In genomic region chr16:35862242-35862641, GRCh38 we compare ENCODE assay signal across 25 cellular contexts.
"Had no signal": no experiment of that assay in that cellular context is flagged by ENCODE, and none has a peak within 500 bp of the region (broad histone marks: within the 10 kb centered on the region; RNA-seq: fewer than 3 reads in every experiment).

No MANE protein-coding gene starts in this region.

- DNase-seq: effector CD8-positive, alpha-beta T cell; endodermal cell; foreskin fibroblast; gastrocnemius medialis; head of caudate nucleus; kidney; midbrain; naive thymus-derived CD4-positive, alpha-beta T cell; right lobe of liver; small intestine; stimulated activated CD4-positive, alpha-beta T cell treated with anti-CD3 and anti-CD28 coated beads, Interleukin-15, amount 100 ng/mL, for 24 hours; stimulated activated CD4-positive, alpha-beta T cell treated with anti-CD3 and anti-CD28 coated beads, Interleukin-4, amount 100 ng/mL, for 1 hour; stimulated activated CD8-positive, alpha-beta memory T cell treated with anti-CD3 and anti-CD28 coated beads, Interleukin-4, amount 100 ng/mL, for 48 hours; stimulated activated naive CD4-positive, alpha-beta T cell; stimulated activated naive CD8-positive, alpha-beta T cell treated with anti-CD3 and anti-CD28 coated beads, Interleukin-15, amount 100 ng/mL, for 72 hours; transverse colon; upper lobe of right lung; uterus had no signal

- H3K4me1 ChIP-seq: gastrocnemius medialis, neural progenitor cell, parathyroid adenoma, right lobe of liver, suprapubic skin, transverse colon, upper lobe of right lung, uterus had no signal

- H3K27me3 ChIP-seq: gastrocnemius medialis, neural progenitor cell, right lobe of liver, suprapubic skin, transverse colon, upper lobe of right lung, uterus had no signal

- H3K4me3 ChIP-seq: gastrocnemius medialis, lung, neural progenitor cell, right lobe of liver, suprapubic skin, transverse colon, upper lobe of right lung, uterus had no signal

- H3K9me3 ChIP-seq: gastrocnemius medialis, right lobe of liver, suprapubic skin, upper lobe of right lung, uterus had no signal

- H3K27ac ChIP-seq: epithelial cell of prostate, gastrocnemius medialis, neural progenitor cell, parathyroid adenoma, right lobe of liver, suprapubic skin, transverse colon, upper lobe of right lung, uterus had no signal

- H3K36me3 ChIP-seq: gastrocnemius medialis, neural progenitor cell, right lobe of liver, suprapubic skin, transverse colon, upper lobe of right lung, uterus had no signal

- ATAC-seq: esophagus mucosa; gastrocnemius medialis; left lobe of liver; naive thymus-derived CD4-positive, alpha-beta T cell; right lobe of liver; stimulated activated naive CD8-positive, alpha-beta T cell treated with anti-CD3 and anti-CD28 coated beads, Interleukin-15, amount 100 ng/mL, for 72 hours; upper lobe of right lung had no signal
